In the genomic region with DNA sequence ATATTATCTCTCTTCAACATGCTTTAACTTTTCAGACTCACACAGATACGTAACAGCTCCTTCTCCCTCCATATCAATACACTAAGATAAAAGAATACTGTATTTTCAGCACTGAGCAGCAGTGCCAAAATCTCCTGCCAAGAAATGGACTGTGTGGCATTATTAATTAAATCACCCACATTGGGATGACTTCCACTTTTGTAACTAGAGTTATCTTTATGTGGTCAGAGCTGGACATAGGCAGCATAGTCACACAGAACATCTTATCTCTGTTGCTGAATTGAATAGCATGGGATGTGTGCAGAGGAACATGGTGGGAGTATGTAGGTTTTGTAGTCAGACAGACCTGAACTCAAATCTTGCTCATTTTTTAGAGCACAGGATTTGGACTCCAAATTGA, we compare ENCODE assay signal across 24 cellular contexts. TPM values are rescaled to one million over a fixed set of nuclear protein-coding genes. Genes with fewer than 3 reads are reported as not detected.
A peak's percentile ranks its signal among the peaks of the same experiment; 100 is the strongest.
DNase-seq lines count a peak whose midpoint lies in the region; ATAC-seq and TF ChIP-seq lines count a peak whose summit lies in the region.
"Had no signal": no experiment of that assay in that cellular context is flagged by ENCODE, and none has a peak within 500 bp of the region (broad histone marks: within the 10 kb centered on the region; RNA-seq: fewer than 3 reads in every experiment).

No MANE protein-coding gene starts in this region.

- peak overlapping the region; percentile 65 for H3K27ac Mint-ChIP-seq in activated CD4-positive, alpha-beta T cell treated with anti-CD3 and anti-CD28 coated beads, Interleukin-2, amount 10 ng/mL, durations not matched to agents 24 days and 14 days
- H3K27ac Mint-ChIP-seq in activated T-helper 17 cell treated with anti-CD3 and anti-CD28 coated beads, Interleukin-2, amount 50 U/mL, for 72 hours, result no peak overlapping the region
- H3K27ac Mint-ChIP-seq in immature natural killer cell, result peak overlapping the region in 5 of 6 donors; percentile 17 to 84 (median 68)

- H3K9me3 Mint-ChIP-seq in activated CD4-positive, alpha-beta T cell treated with anti-CD3 and anti-CD28 coated beads, Interleukin-2, amount 10 ng/mL, durations not matched to agents 24 days and 14 days, result no peaks in the 10 kb centered on the region
- H3K9me3 Mint-ChIP-seq in activated T-helper 17 cell treated with anti-CD3 and anti-CD28 coated beads, Interleukin-2, amount 50 U/mL, for 72 hours, result no peaks in the 10 kb centered on the region
- H3K9me3 Mint-ChIP-seq in immature natural killer cell, result no peaks in the 10 kb centered on the region
- H3K9me3 Mint-ChIP-seq: activated CD4-positive, alpha-beta memory T cell treated with anti-CD3 and anti-CD28 coated beads for 36 hours; CD4-positive, alpha-beta T cell; naive B cell had no signal

- H3K4me1 Mint-ChIP-seq in activated CD4-positive, alpha-beta T cell treated with anti-CD3 and anti-CD28 coated beads, Interleukin-2, amount 10 ng/mL, durations not matched to agents 24 days and 14 days, result peaks cover 25% of the 10 kb centered on the region
- peaks cover 19% of the 10 kb centered on the region for H3K4me1 Mint-ChIP-seq in activated T-helper 17 cell treated with anti-CD3 and anti-CD28 coated beads, Interleukin-2, amount 50 U/mL, for 72 hours
- peaks cover 25 to 44% of the 10 kb centered on the region in 2 donors for H3K4me1 Mint-ChIP-seq in immature natural killer cell

- H2AFZ ChIP-seq in KMS-11 (ENCODE audit: low read depth), result no peak overlapping the region

- no peak for DNase-seq in activated CD4-positive, alpha-beta T cell treated with anti-CD3 and anti-CD28 coated beads, Interleukin-2, amount 10 ng/mL, durations not matched to agents 24 days and 14 days
- no peak for DNase-seq in activated CD4-positive, alpha-beta T cell treated with anti-CD3 and anti-CD28 coated beads, Interleukin-2, amount 50 U/mL, for 48 hours
- no peak for DNase-seq in immature natural killer cell
- DNase-seq in NCI-H2081 (lab: John Stamatoyannopoulos, UW), result no peak
- DNase-seq in NCI-H2171 treated with DMSO at 0.1 percent for 48 hours (lab: John Stamatoyannopoulos, UW), result no peak
- DNase-seq: activated CD4-positive, alpha-beta memory T cell treated with anti-CD3 and anti-CD28 coated beads for 36 hours; activated gamma-delta T cell treated with Interleukin-2 at 50 U/mL for 16 hours; activated T-cell treated with anti-CD3 and anti-CD28 coated beads for 4 hours; AML-193; CD4-positive, alpha-beta T cell; left ventricle myocardium inferior; naive B cell; NCI-H2029; NCI-H2227 treated with DMSO at 0.1 percent for 48 hours; NCI-H69; occipital lobe; WERI-Rb-1 had no signal

- peak overlapping the region; percentile 36; the same call in 1 of the 2 replicates for H3K4me2 ChIP-seq in KMS-11
- H3K4me2 ChIP-seq: A549 had no signal

- no peak overlapping the region for H3K27ac ChIP-seq in KMS-11
- H3K27ac ChIP-seq: A549, gastroesophageal sphincter, left ventricle myocardium inferior, RWPE1, tibial nerve, WERI-Rb-1 had no signal

- H3K36me3 ChIP-seq in KMS-11 (ENCODE audit: insufficient read depth), result no peaks in the 10 kb centered on the region
- H3K36me3 ChIP-seq: gastroesophageal sphincter, left ventricle myocardium inferior, tibial nerve, WERI-Rb-1 had no signal

- H3K4me3 ChIP-seq in KMS-11 (IDR thresholded peaks at IDR 0.05; ENCODE audit: insufficient read depth, low read depth, low read length), result no peak overlapping the region
- H3K4me3 ChIP-seq: A549, gastroesophageal sphincter, left ventricle myocardium inferior, tibial nerve had no signal

- no peaks in the 10 kb centered on the region for H3K27me3 Mint-ChIP-seq in activated CD4-positive, alpha-beta T cell treated with anti-CD3 and anti-CD28 coated beads, Interleukin-2, amount 10 ng/mL, durations not matched to agents 24 days and 14 days
- H3K27me3 Mint-ChIP-seq in activated T-helper 17 cell treated with anti-CD3 and anti-CD28 coated beads, Interleukin-2, amount 50 U/mL, for 72 hours, result no peaks in the 10 kb centered on the region
- no peaks in the 10 kb centered on the region for H3K27me3 Mint-ChIP-seq in immature natural killer cell (ENCODE audit: low read depth in 3 of 3)
- H3K27me3 Mint-ChIP-seq: activated CD4-positive, alpha-beta memory T cell treated with anti-CD3 and anti-CD28 coated beads for 36 hours; CD4-positive, alpha-beta T cell; naive B cell had no signal

- peaks cover 61% of the 10 kb centered on the region for H3K4me1 ChIP-seq in KMS-11 (ENCODE audit: low read depth, poor library complexity, severe bottlenecking)

- H3K9ac ChIP-seq in KMS-11, result no peak overlapping the region

- intact Hi-C loops in activated CD4-positive, alpha-beta T cell treated with anti-CD3 and anti-CD28 coated beads, Interleukin-2, amount 10 ng/mL, durations not matched to agents 24 days and 14 days (cut with micrococcal nuclease), result no loop called here

- no peaks in the 10 kb centered on the region for H3K27me3 ChIP-seq in KMS-11 (ENCODE audit: insufficient read depth, low read depth)
- H3K27me3 ChIP-seq: gastroesophageal sphincter, tibial nerve had no signal

- TF ChIP-seq CTCF in KMS-11 (conservative IDR thresholded peaks at IDR 0.05; ENCODE audit: low read depth, low read length), result no peak

- no peaks in the 10 kb centered on the region for H4K20me1 ChIP-seq in KMS-11 (ENCODE audit: insufficient read depth)

- H3K4me3 Mint-ChIP-seq in activated CD4-positive, alpha-beta T cell treated with anti-CD3 and anti-CD28 coated beads, Interleukin-2, amount 10 ng/mL, durations not matched to agents 24 days and 14 days, result peak overlapping the region; percentile 79
- H3K4me3 Mint-ChIP-seq in activated T-helper 17 cell treated with anti-CD3 and anti-CD28 coated beads, Interleukin-2, amount 50 U/mL, for 72 hours, result peak overlapping the region; percentile 55
- H3K4me3 Mint-ChIP-seq in immature natural killer cell, result peak overlapping the region in 2 of 5 donors; percentile 7 to 26
- H3K4me3 Mint-ChIP-seq: naive B cell had no signal

- H3K79me2 ChIP-seq in KMS-11 (ENCODE audit: insufficient read depth, low read depth), result no peaks in the 10 kb centered on the region

- peaks cover 7% of the 10 kb centered on the region for H3K36me3 Mint-ChIP-seq in activated CD4-positive, alpha-beta T cell treated with anti-CD3 and anti-CD28 coated beads, Interleukin-2, amount 10 ng/mL, durations not matched to agents 24 days and 14 days (ENCODE audit: low read depth)
- H3K36me3 Mint-ChIP-seq in activated T-helper 17 cell treated with anti-CD3 and anti-CD28 coated beads, Interleukin-2, amount 50 U/mL, for 72 hours (ENCODE audit: low read depth), result no peaks in the 10 kb centered on the region
- H3K36me3 Mint-ChIP-seq in immature natural killer cell, result peaks cover 0 to 13% (median 6%) of the 10 kb centered on the region in 3 donors

- ATAC-seq in activated T-helper 17 cell treated with anti-CD3 and anti-CD28 coated beads, Interleukin-2, amount 50 U/mL, for 72 hours (replicated peaks), result no peak
- no peak for ATAC-seq in HG02798 (IDR thresholded peaks at IDR 0.05; ENCODE audit: poor library complexity, unreplicated experiment)
- ATAC-seq: A549, gastroesophageal sphincter had no signal

RNA-seq across cellular contexts. Expression of gene CACYBP, which starts 41.4 kb away (rescaled TPM):
- 385 and 389 TPM in 2 replicates for total RNA-seq in activated CD4-positive, alpha-beta T cell treated with anti-CD3 and anti-CD28 coated beads, Interleukin-2, amount 10 ng/mL, durations not matched to agents 24 days and 14 days
- total RNA-seq in activated T-helper 17 cell treated with anti-CD3 and anti-CD28 coated beads, Interleukin-2, amount 50 U/mL, for 72 hours, result 100 to 1,000 TPM; 289 to 427 TPM
- 100 to 1,000 TPM; 131 to 160 (median 135) TPM for polyA plus RNA-seq in immature natural killer cell
